Comparison of ENCODE assay signal across 22 cellular contexts in genomic region chr21:41579692-41580091, GRCh38.
DNase-seq lines count a peak whose midpoint lies in the region; ATAC-seq, FAIRE-seq and TF ChIP-seq lines count a peak whose summit lies in the region.
"Had no signal": no experiment of that assay in that cellular context is flagged by ENCODE, and none has a peak within 500 bp of the region (broad histone marks: within the 10 kb centered on the region; RNA-seq: fewer than 3 reads in every experiment).

No MANE protein-coding gene starts in this region.

- H3K27me3 Mint-ChIP-seq in nephron progenitor cell (ENCODE audit: low read depth, poor library complexity), result no peaks in the 10 kb centered on the region

- H3K4me3 Mint-ChIP-seq in nephron progenitor cell, result no peak overlapping the region
- H3K4me3 Mint-ChIP-seq: CD4-positive, alpha-beta memory T cell had no signal

- no peaks in the 10 kb centered on the region for H3K27me3 ChIP-seq in small intestine (ENCODE audit: control insufficient read depth in 2 of 2, insufficient read depth in 2 of 2, low read length in 2 of 2)

- H3K9me3 Mint-ChIP-seq in nephron progenitor cell, result peaks cover 45% of the 10 kb centered on the region

- DNase-seq in HT-29 (ENCODE audit: low spot score) (peak; percentile 62), left colon (peak; percentile 64 to 80), small intestine (peak; percentile 96), nephron progenitor cell (no peak), medulla oblongata (ENCODE audit: extremely low spot score) (no peak)
- DNase-seq in effector CD4-positive, alpha-beta T cell, result no peak
- DNase-seq: Calu3; CD4-positive, alpha-beta memory T cell; GOT3; HCEC 1CT; KG1; NCI-H1105 treated with DMSO at 0.1 percent for 48 hours; NCI-H1694; NCI-H2081; NCI-H2171 treated with DMSO at 0.1 percent for 48 hours; NCI-H524 treated with DMSO at 0.1 percent for 48 hours; Right ventricle myocardium superior had no signal

- H3K36me3 ChIP-seq in small intestine (ENCODE audit: control insufficient read depth in 2 of 2, insufficient read depth in 2 of 2, low read length in 2 of 2), result no peaks in the 10 kb centered on the region

- no peaks in the 10 kb centered on the region for H3K9me3 ChIP-seq in small intestine (ENCODE audit: control insufficient read depth, low read depth)

- intact Hi-C loops in left colon (cut with DNase I, micrococcal nuclease), result loop anchor here in 1 of 2 donors (10.0 kb wide), 1 partner anchor 55 kb away; no protein-coding TSS in a partner anchor

- peaks cover 0 to 8% of the 10 kb centered on the region in 2 donors for H3K4me1 ChIP-seq in small intestine (ENCODE audit: control insufficient read depth in 2 of 2, insufficient read depth in 1 of 2, low read depth in 1 of 2, low read length in 1 of 2)

- WGBS in small intestine, 3 donors, result 26 to 64% (median 40%) methylated on average over 4 of the region's 4 CpGs

- peaks cover 9% of the 10 kb centered on the region for H3K4me1 Mint-ChIP-seq in nephron progenitor cell
- H3K4me1 Mint-ChIP-seq: CD4-positive, alpha-beta memory T cell had no signal

- FAIRE-seq in small intestine (lab: Jason Lieb, UNC), result no peak
- FAIRE-seq: G401.6, GM18507, HTR-8/SVneo had no signal

- H3K36me3 Mint-ChIP-seq in nephron progenitor cell (ENCODE audit: low read depth), result no peaks in the 10 kb centered on the region
- H3K36me3 Mint-ChIP-seq: CD4-positive, alpha-beta memory T cell had no signal

- H3K27ac Mint-ChIP-seq in nephron progenitor cell, result no peak overlapping the region
- H3K27ac Mint-ChIP-seq: CD4-positive, alpha-beta memory T cell had no signal

- H3K27ac ChIP-seq in VCaP (peak overlapping the region; percentile 96), small intestine (ENCODE audit: low read depth in 1 of 2, low read length in 1 of 2) (peak overlapping the region; percentile 88 to 92)

- peak; percentile 71 for ATAC-seq in left colon
- ATAC-seq in HG02970 (IDR thresholded peaks at IDR 0.05; ENCODE audit: low FRiP score, unreplicated experiment), result no peak

- no peak for TF ChIP-seq CTCF in VCaP (conservative IDR thresholded peaks at IDR 0.05)
- TF ChIP-seq CTCF in nephron progenitor cell (IDR thresholded peaks at IDR 0.05), result no peak

- H3K4me3 ChIP-seq in small intestine (ENCODE audit: low read depth in 1 of 2, low read length in 2 of 2), result no peak overlapping the region

Comparison
In these comparisons a context has a peak if more than half of its experiments do, and no peak if none do; other contexts are left out.
1. DNase-seq: peak in HT-29 (single experiment), left colon (2 of 2) and small intestine (single experiment); none in nephron progenitor cell (single experiment), medulla oblongata (single experiment) and effector CD4-positive, alpha-beta T cell (single experiment).